8 cellular contexts compared by ENCODE assay signal in the genomic region with DNA sequence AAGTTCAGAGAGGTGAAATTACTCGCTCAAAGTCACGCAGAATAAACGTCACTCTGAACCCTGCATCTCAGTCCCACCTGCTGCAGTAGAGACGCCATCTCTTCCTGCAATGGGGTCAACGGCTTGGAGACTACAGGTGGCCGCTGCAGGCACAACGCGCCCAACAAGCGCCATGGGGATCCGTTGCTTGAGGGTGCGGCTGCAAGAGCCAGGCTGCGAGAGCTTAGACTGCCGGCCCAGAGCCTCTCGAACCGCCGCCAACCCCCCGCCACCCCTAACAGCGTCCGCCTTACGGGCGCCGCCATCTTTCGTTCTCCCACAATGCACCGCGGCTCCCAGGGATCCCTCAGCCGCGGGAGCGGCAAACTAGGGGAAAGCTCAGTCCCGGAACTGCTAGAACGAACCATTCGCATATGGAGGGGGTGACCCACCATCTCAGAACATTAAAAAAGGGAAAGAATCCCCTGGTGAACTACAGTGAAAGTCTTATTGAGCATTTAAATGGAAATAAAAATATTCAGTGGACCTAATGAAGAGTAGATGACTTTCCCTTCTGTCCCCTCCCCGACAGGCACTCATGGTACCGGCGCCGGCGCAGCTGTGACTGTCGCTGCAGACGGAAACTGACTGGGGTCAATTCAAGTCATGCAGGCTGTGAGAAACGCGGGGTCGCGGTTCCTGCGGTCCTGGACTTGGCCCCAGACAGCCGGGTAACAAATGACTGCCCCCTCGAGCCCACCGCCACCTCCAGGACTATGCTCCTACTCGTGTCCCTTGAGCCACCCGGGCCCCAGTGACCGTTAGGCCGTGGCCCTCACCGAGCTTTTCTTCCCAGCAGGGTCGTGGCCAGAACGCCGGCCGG. TPM values are rescaled to one million over a fixed set of nuclear protein-coding genes. Genes with fewer than 3 reads are reported as not detected.
DNase-seq lines count a peak whose midpoint lies in the region; ATAC-seq and TF ChIP-seq lines count a peak whose summit lies in the region.

A gene (minus strand): TSS at position 316 of the 862 bp plus-strand sequence. CDS start 11 bp downstream, at position 305.
A gene (plus strand): TSS at position 636 of the 862 bp plus-strand sequence. CDS start 10 bp downstream, at position 646.

- H3K27ac ChIP-seq in psoas muscle, result peak within 1 kb of the TSS; percentile 99
- H3K27ac ChIP-seq in urinary bladder (ENCODE audit: low read depth), result peak within 1 kb of the TSS; percentile 61

- ATAC-seq in GM18499 (IDR thresholded peaks at IDR 0.05; ENCODE audit: insufficient read depth, unreplicated experiment) (peak; percentile 80), HG02885 (IDR thresholded peaks at IDR 0.05; ENCODE audit: poor library complexity, unreplicated experiment) (peak; percentile 87), T-helper 17 cell (peak; percentile 96), left ventricle myocardium superior (peak; percentile 95), psoas muscle (peak; percentile 97 to 98 (median 98))

- H3K9me3 ChIP-seq in T-helper 17 cell (ENCODE audit: control insufficient read depth, low read length, poor library complexity, severe bottlenecking) (no peaks in the 10 kb centered on the region), psoas muscle (no peaks in the 10 kb centered on the region)

- no peaks in the 10 kb centered on the region for H3K27me3 ChIP-seq in psoas muscle (ENCODE audit: insufficient read depth in 3 of 3, low read length in 2 of 3)

- H3K27ac Mint-ChIP-seq in T-helper 17 cell, result peak within 1 kb of the TSS; percentile 94

- H3K4me1 Mint-ChIP-seq in T-helper 17 cell, result peaks cover 25% of the 10 kb centered on the region

- H3K36me3 Mint-ChIP-seq in T-helper 17 cell (ENCODE audit: low read depth), result peaks cover 5% of the 10 kb centered on the region

- H3K4me1 ChIP-seq in psoas muscle (peaks cover 23% of the 10 kb centered on the region), urinary bladder (ENCODE audit: insufficient read depth) (no peaks in the 10 kb centered on the region)

- H3K4me3 ChIP-seq in psoas muscle (peak within 1 kb of the TSS; percentile 95), urinary bladder (ENCODE audit: low read depth, low read length) (peak within 1 kb of the TSS; percentile 70)

- intact Hi-C loops in left ventricle myocardium superior (cut with micrococcal nuclease), result no loop called here
- intact Hi-C loops in psoas muscle (cut with DNase I), result loop anchor here in 1 of 2 donors (5.0 kb wide), 1 partner anchor 150 kb away; no protein-coding TSS in a partner anchor

- H3K36me3 ChIP-seq in psoas muscle (ENCODE audit: insufficient read depth in 1 of 2, low read depth in 1 of 2) (peaks cover 9 to 67% of the 10 kb centered on the region in 2 donors), urinary bladder (ENCODE audit: insufficient read depth) (peaks cover 4% of the 10 kb centered on the region)

- 0% methylated on average over 54 to 55 of the region's 55 CpGs for WGBS in psoas muscle, 3 donors
- WGBS in urinary bladder, result under 1% methylated on average over 55 of the region's 55 CpGs

- peak within 1 kb of the TSS; percentile 92 for H3K4me3 Mint-ChIP-seq in T-helper 17 cell

- H3K27me3 Mint-ChIP-seq in T-helper 17 cell, result no peaks in the 10 kb centered on the region

- DNase-seq in NCI-H1694 (lab: John Stamatoyannopoulos, UW), result peak; percentile 64
- DNase-seq in T-helper 17 cell, result peak; percentile 79 to 87 (median 82)
- peak; percentile 19 to 93 (median 83) for DNase-seq in amygdala (lab: John Stamatoyannopoulos, UW)
- peak; percentile 93 for DNase-seq in left ventricle myocardium superior
- peak; percentile 92 to 95 for DNase-seq in psoas muscle

- TF ChIP-seq CTCF in psoas muscle (IDR thresholded peaks at IDR 0.05), result no peak

RNA-seq across cellular contexts. Expression of the first gene that starts in this region (rescaled TPM):
- total RNA-seq in T-helper 17 cell (10 to 100 TPM; 11.7 to 12.5 TPM), left ventricle myocardium superior (68.6 TPM), psoas muscle (10 to 100 TPM; 47.3 to 87.9 (median 65.5) TPM), urinary bladder (17.7 TPM)
- polyA plus RNA-seq in psoas muscle (100 to 1,000 TPM in 2 of 3 donors, 10 to 100 TPM in 1; 82.1 to 207 (median 133) TPM), urinary bladder (33.1 TPM)

RNA-seq across cellular contexts. Expression of the second gene that starts in this region (rescaled TPM):
- total RNA-seq in T-helper 17 cell (10 to 100 TPM; 18.6 to 19.3 TPM), left ventricle myocardium superior (73.3 TPM), psoas muscle (10 to 100 TPM; 48.4 to 62.2 (median 54.5) TPM), urinary bladder (19.8 TPM)
- polyA plus RNA-seq in psoas muscle (100 to 1,000 TPM in 1 of 3 donors, 10 to 100 TPM in 2; 62.3 to 129 (median 73.7) TPM), urinary bladder (38.7 TPM)

Comparison
In these comparisons a context has a peak if more than half of its experiments do, and no peak if none do; other contexts are left out.
1. Peak in every context shown above with its lines: DNase-seq, ATAC-seq, H3K4me3 ChIP-seq and H3K27ac ChIP-seq.